ENCODE assay signal across 17 cellular contexts in the genomic region with DNA sequence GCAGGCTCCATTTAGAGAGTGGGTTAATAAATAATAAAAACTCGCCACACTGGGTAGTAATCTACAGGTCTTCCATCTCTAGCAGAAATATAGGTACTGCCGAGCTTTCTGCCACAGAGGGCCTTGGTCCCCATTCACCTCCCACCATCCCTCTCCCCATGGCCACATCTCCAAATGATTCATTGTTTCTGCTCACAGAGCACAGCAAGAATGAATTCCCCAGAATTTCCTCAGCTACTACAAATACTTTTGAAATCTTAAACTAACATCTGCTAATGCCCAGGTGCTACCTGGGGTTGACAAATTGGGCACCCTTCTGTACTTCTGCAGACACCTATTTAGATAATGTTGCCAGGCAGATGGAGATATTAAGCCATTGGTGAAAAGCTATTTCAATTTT. TPM values are rescaled to one million over a fixed set of nuclear protein-coding genes. Genes with fewer than 3 reads are reported as not detected.
A peak's percentile ranks its signal among the peaks of the same experiment; 100 is the strongest.
DNase-seq lines count a peak whose midpoint lies in the region; ATAC-seq and TF ChIP-seq lines count a peak whose summit lies in the region.
"Had no signal": no experiment of that assay in that cellular context is flagged by ENCODE, and none has a peak within 500 bp of the region (broad histone marks: within the 10 kb centered on the region; RNA-seq: fewer than 3 reads in every experiment).

No MANE protein-coding gene starts in this region.

- H3K36me3 ChIP-seq in DND-41 (ENCODE audit: insufficient read depth, low read length), result no peaks in the 10 kb centered on the region

- intact Hi-C loops in activated CD8-positive, alpha-beta T cell treated with anti-CD3 and anti-CD28 coated beads for 36 hours (cut with micrococcal nuclease), result loop anchor here (5.0 kb wide), 1 partner anchor 50 kb away; no protein-coding TSS in a partner anchor

- no peak for DNase-seq in activated CD8-positive, alpha-beta T cell treated with anti-CD3 and anti-CD28 coated beads for 36 hours
- DNase-seq in activated CD8-positive, alpha-beta T cell treated with anti-CD3 and anti-CD28 coated beads, Interleukin-2, amount 10 ng/mL, durations not matched to agents 7 days and 5 days, result no peak
- DNase-seq in DND-41 (no peak), kidney glomerular epithelial cell (lab: John Stamatoyannopoulos, UW) (peak; percentile 2), DMS153 treated with DMSO at 0.1 percent for 48 hours (lab: John Stamatoyannopoulos, UW; ENCODE audit: unreplicated experiment) (no peak), foreskin keratinocyte (no peak)
- DNase-seq: ACHN, MM.1S, NCI-H1092 treated with DMSO at 0.1 percent for 48 hours, NCI-H146, NCI-H2081 treated with DMSO at 0.1 percent for 48 hours, NCI-H510A, NCI-H774 had no signal

- H3K4me3 Mint-ChIP-seq in activated CD8-positive, alpha-beta T cell treated with anti-CD3 and anti-CD28 coated beads for 36 hours, result peak overlapping the region; percentile 71
- H3K4me3 Mint-ChIP-seq in activated CD8-positive, alpha-beta T cell treated with anti-CD3 and anti-CD28 coated beads, Interleukin-2, amount 10 ng/mL, durations not matched to agents 7 days and 5 days, result no peak overlapping the region
- H3K4me3 Mint-ChIP-seq in activated T-helper 17 cell treated with anti-CD3 and anti-CD28 coated beads, Interleukin-2, amount 50 U/mL, for 72 hours, result peak overlapping the region; percentile 23
- H3K4me3 Mint-ChIP-seq: CD14-positive monocyte had no signal

- H3K27ac ChIP-seq in DND-41 (ENCODE audit: low read length) (no peak overlapping the region), foreskin keratinocyte (no peak overlapping the region)

- H3K4me3 ChIP-seq in DND-41 (ENCODE audit: low read depth in 1 of 2, low read length in 2 of 2), result peak overlapping the region in 1 of 2 experiments; percentile 51; a peak in 1 of 4 replicates

- H2AFZ ChIP-seq in DND-41 (ENCODE audit: low read depth, low read length), result no peak overlapping the region

- POLR2A ChIA-PET in activated CD8-positive, alpha-beta T cell treated with anti-CD3 and anti-CD28 coated beads for 36 hours (lab: Charles Lee), result interaction anchor here (1.3 kb wide), 1 partner anchor 17 kb away, joined by 3 read pairs; no protein-coding TSS in a partner anchor
- POLR2A ChIA-PET in activated CD8-positive, alpha-beta T cell treated with anti-CD3 and anti-CD28 coated beads, Interleukin-2, amount 10 ng/mL, durations not matched to agents 7 days and 5 days (lab: Charles Lee), result no interaction called here

- no peaks in the 10 kb centered on the region for H3K9me3 ChIP-seq in DND-41 (ENCODE audit: insufficient read depth, low read length, severe bottlenecking)

- H3K4me1 ChIP-seq in DND-41 (ENCODE audit: insufficient read depth, low read length) (peaks cover 25% of the 10 kb centered on the region), foreskin keratinocyte (no peaks in the 10 kb centered on the region)

- H3K27ac Mint-ChIP-seq in activated CD8-positive, alpha-beta T cell treated with anti-CD3 and anti-CD28 coated beads for 36 hours, result peak overlapping the region; percentile 94
- no peak overlapping the region for H3K27ac Mint-ChIP-seq in activated CD8-positive, alpha-beta T cell treated with anti-CD3 and anti-CD28 coated beads, Interleukin-2, amount 10 ng/mL, durations not matched to agents 7 days and 5 days
- H3K27ac Mint-ChIP-seq in activated T-helper 17 cell treated with anti-CD3 and anti-CD28 coated beads, Interleukin-2, amount 50 U/mL, for 72 hours, result no peak overlapping the region
- H3K27ac Mint-ChIP-seq: CD14-positive monocyte had no signal

- no peaks in the 10 kb centered on the region for H4K20me1 ChIP-seq in DND-41 (ENCODE audit: insufficient read depth, low read length)

- CTCF ChIA-PET in activated CD8-positive, alpha-beta T cell treated with anti-CD3 and anti-CD28 coated beads for 36 hours (lab: Charles Lee), result interaction anchor here (1.1 to 1.9 kb wide), 3 partner anchors 9 to 52 kb away, joined by 3 to 9 read pairs (median 4); no protein-coding TSS in a partner anchor
- CTCF ChIA-PET in activated CD8-positive, alpha-beta T cell treated with anti-CD3 and anti-CD28 coated beads, Interleukin-2, amount 10 ng/mL, durations not matched to agents 7 days and 5 days (lab: Charles Lee), result interaction anchor here (1.5 to 2.2 kb wide), 2 partner anchors 52 to 98 kb away, joined by 3 to 7 read pairs; no protein-coding TSS in a partner anchor

- H3K9me3 Mint-ChIP-seq in activated CD8-positive, alpha-beta T cell treated with anti-CD3 and anti-CD28 coated beads for 36 hours, result no peaks in the 10 kb centered on the region
- no peaks in the 10 kb centered on the region for H3K9me3 Mint-ChIP-seq in activated CD8-positive, alpha-beta T cell treated with anti-CD3 and anti-CD28 coated beads, Interleukin-2, amount 10 ng/mL, durations not matched to agents 7 days and 5 days (ENCODE audit: insufficient read depth)
- H3K9me3 Mint-ChIP-seq in activated T-helper 17 cell treated with anti-CD3 and anti-CD28 coated beads, Interleukin-2, amount 50 U/mL, for 72 hours, result no peaks in the 10 kb centered on the region

- no peaks in the 10 kb centered on the region for H3K27me3 ChIP-seq in DND-41 (ENCODE audit: insufficient read depth, low read length, poor library complexity)
- H3K27me3 ChIP-seq in foreskin keratinocyte, result no peaks in the 10 kb centered on the region

- H3K4me2 ChIP-seq in DND-41 (ENCODE audit: insufficient read depth, low read length), result peak overlapping the region; percentile 63; the same call in 1 of the 2 replicates

- peak; percentile 19 for ATAC-seq in activated CD8-positive, alpha-beta T cell treated with anti-CD3 and anti-CD28 coated beads for 36 hours
- ATAC-seq in activated CD8-positive, alpha-beta T cell treated with anti-CD3 and anti-CD28 coated beads, Interleukin-2, amount 10 ng/mL, durations not matched to agents 7 days and 5 days, result no peak
- ATAC-seq in DND-41 (ENCODE audit: insufficient read depth, low read depth), result no peak
- ATAC-seq in activated T-helper 17 cell treated with anti-CD3 and anti-CD28 coated beads, Interleukin-2, amount 50 U/mL, for 72 hours (replicated peaks), result no peak
- no peak for ATAC-seq in foreskin keratinocyte
- ATAC-seq: Right ventricle myocardium inferior had no signal

- H3K36me3 Mint-ChIP-seq in activated CD8-positive, alpha-beta T cell treated with anti-CD3 and anti-CD28 coated beads for 36 hours (ENCODE audit: low read depth), result peaks cover 25% of the 10 kb centered on the region
- H3K36me3 Mint-ChIP-seq in activated CD8-positive, alpha-beta T cell treated with anti-CD3 and anti-CD28 coated beads, Interleukin-2, amount 10 ng/mL, durations not matched to agents 7 days and 5 days (ENCODE audit: low read depth), result no peaks in the 10 kb centered on the region
- no peaks in the 10 kb centered on the region for H3K36me3 Mint-ChIP-seq in activated T-helper 17 cell treated with anti-CD3 and anti-CD28 coated beads, Interleukin-2, amount 50 U/mL, for 72 hours (ENCODE audit: low read depth)
- H3K36me3 Mint-ChIP-seq: CD14-positive monocyte had no signal

- H3K27me3 Mint-ChIP-seq in activated CD8-positive, alpha-beta T cell treated with anti-CD3 and anti-CD28 coated beads for 36 hours, result no peaks in the 10 kb centered on the region
- no peaks in the 10 kb centered on the region for H3K27me3 Mint-ChIP-seq in activated CD8-positive, alpha-beta T cell treated with anti-CD3 and anti-CD28 coated beads, Interleukin-2, amount 10 ng/mL, durations not matched to agents 7 days and 5 days (ENCODE audit: low read depth)
- no peaks in the 10 kb centered on the region for H3K27me3 Mint-ChIP-seq in activated T-helper 17 cell treated with anti-CD3 and anti-CD28 coated beads, Interleukin-2, amount 50 U/mL, for 72 hours

- H3K4me1 Mint-ChIP-seq in activated CD8-positive, alpha-beta T cell treated with anti-CD3 and anti-CD28 coated beads for 36 hours (ENCODE audit: low read depth), result peaks cover 32% of the 10 kb centered on the region
- H3K4me1 Mint-ChIP-seq in activated CD8-positive, alpha-beta T cell treated with anti-CD3 and anti-CD28 coated beads, Interleukin-2, amount 10 ng/mL, durations not matched to agents 7 days and 5 days (ENCODE audit: low read depth), result peaks cover 29% of the 10 kb centered on the region
- H3K4me1 Mint-ChIP-seq in activated T-helper 17 cell treated with anti-CD3 and anti-CD28 coated beads, Interleukin-2, amount 50 U/mL, for 72 hours, result no peaks in the 10 kb centered on the region

- TF ChIP-seq CTCF in activated CD8-positive, alpha-beta T cell treated with anti-CD3 and anti-CD28 coated beads for 36 hours (IDR thresholded peaks at IDR 0.05), result no peak
- TF ChIP-seq CTCF in DND-41 (IDR thresholded peaks at IDR 0.05; ENCODE audit: borderline replicate concordance, extremely low read depth, low read length, poor library complexity, severe bottlenecking) (no peak), foreskin keratinocyte (conservative IDR thresholded peaks at IDR 0.05) (no peak)

- no peaks in the 10 kb centered on the region for H3K79me2 ChIP-seq in DND-41 (ENCODE audit: insufficient read depth, low read length)

- no peak overlapping the region for H3K9ac ChIP-seq in DND-41 (ENCODE audit: low read depth, low read length)

RNA-seq across cellular contexts. Expression of a gene that starts 5.1 kb away (rescaled TPM):
- total RNA-seq in activated CD8-positive, alpha-beta T cell treated with anti-CD3 and anti-CD28 coated beads for 36 hours, result 10 to 100 TPM; 22.7 to 25.2 TPM
- under 1 TPM; 0.16 to 0.24 TPM for total RNA-seq in activated CD8-positive, alpha-beta T cell treated with anti-CD3 and anti-CD28 coated beads, Interleukin-2, amount 10 ng/mL, durations not matched to agents 7 days and 5 days
- 1 to 10 TPM in 1 of 2 donors, under 1 TPM in 1; 0.19 to 1.9 TPM for total RNA-seq in activated T-helper 17 cell treated with anti-CD3 and anti-CD28 coated beads, Interleukin-2, amount 50 U/mL, for 72 hours
- total RNA-seq in foreskin keratinocyte, result 0.41 and 0.60 TPM in 2 replicates
- polyA plus RNA-seq in foreskin keratinocyte, result 0.20 and 0.22 TPM in 2 replicates
- total RNA-seq: G401 had no signal
- polyA plus RNA-seq: CD14-positive monocyte had no signal

Comparison
In these comparisons a context has a peak if more than half of its experiments do, and no peak if none do; other contexts are left out.
1. RNA of a gene that starts 5.1 kb away (total RNA-seq): 22.7 to 25.2 TPM in activated CD8-positive, alpha-beta T cell treated with anti-CD3 and anti-CD28 coated beads for 36 hours; 0.19 to 1.9 TPM in activated T-helper 17 cell treated with anti-CD3 and anti-CD28 coated beads, Interleukin-2, amount 50 U/mL, for 72 hours, 0.41 to 0.60 TPM in foreskin keratinocyte and 0.16 to 0.24 TPM in activated CD8-positive, alpha-beta T cell treated with anti-CD3 and anti-CD28 coated beads, Interleukin-2, amount 10 ng/mL, durations not matched to agents 7 days and 5 days; every median in the first group is over 4 times any median in the second.